ENCODE assay signal across 7 cellular contexts in the genomic region with DNA sequence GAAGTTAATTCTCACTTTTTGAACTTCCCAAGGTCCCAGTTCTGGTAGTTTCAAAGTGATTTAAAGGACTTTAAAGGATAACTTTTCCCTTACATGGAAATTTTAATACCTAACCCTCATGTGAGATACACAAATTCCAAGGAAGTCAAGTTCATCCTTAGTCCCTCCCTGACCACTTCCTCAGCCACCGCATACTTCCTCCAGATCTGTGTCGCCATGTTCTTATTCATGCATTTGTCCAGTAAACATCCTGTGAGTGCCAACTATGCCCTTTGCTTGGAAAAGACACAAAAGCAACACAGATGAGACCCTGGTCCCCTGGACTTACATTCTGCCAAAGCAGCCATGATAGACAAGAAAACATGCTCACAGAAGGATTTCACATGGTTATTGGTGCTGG.
"Had no signal": no experiment of that assay in that cellular context is flagged by ENCODE, and none has a peak within 500 bp of the region (broad histone marks: within the 10 kb centered on the region; RNA-seq: fewer than 3 reads in every experiment).

No MANE protein-coding gene starts in this region.

- H3K4me3 ChIP-seq: GM23248, HAP-1 had no signal

- H3K9ac ChIP-seq: GM23248 had no signal

- H3K4me1 ChIP-seq: HAP-1 had no signal

- H3K4me1 Mint-ChIP-seq: IgD-negative memory B cell had no signal

- DNase-seq: GM23248, GOT3, H7, HFFc6 had no signal

- H3K9me3 ChIP-seq: HAP-1 had no signal

- H3K27ac Mint-ChIP-seq: HFFc6, IgD-negative memory B cell had no signal

- H3K27ac ChIP-seq: GM23248, HL-60 had no signal

- H3K36me3 ChIP-seq: HAP-1 had no signal

- H3K4me3 Mint-ChIP-seq: HFFc6 had no signal
